In the genomic region with DNA sequence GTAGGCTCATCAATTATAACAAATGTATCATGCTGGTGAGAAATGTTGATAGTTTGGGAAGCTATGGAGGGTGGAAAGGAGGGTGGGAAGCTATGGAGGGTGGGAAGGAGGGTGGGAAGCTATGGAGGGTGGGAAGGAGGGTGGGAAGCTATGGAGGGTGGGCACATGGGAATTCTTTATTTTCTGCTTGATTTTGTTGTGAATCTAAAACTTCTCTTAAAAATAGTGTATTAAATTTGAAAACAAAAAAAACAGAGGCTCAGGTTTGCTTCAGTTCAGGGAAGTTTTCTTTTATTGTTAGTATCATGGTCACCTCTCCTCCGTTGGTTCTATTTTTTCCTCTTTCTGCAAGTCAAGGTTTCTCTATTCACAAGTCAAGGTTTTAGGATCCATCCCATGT, we compare ENCODE assay signal across 33 cellular contexts.
"Had no signal": no experiment of that assay in that cellular context is flagged by ENCODE, and none has a peak within 500 bp of the region (broad histone marks: within the 10 kb centered on the region; RNA-seq: fewer than 3 reads in every experiment).

No MANE protein-coding gene starts in this region.

- H3K27me3 ChIP-seq: adrenal gland, ascending aorta, body of pancreas, brain microvascular endothelial cell, breast epithelium, cardiac muscle cell had no signal

- H3K27ac ChIP-seq: adrenal gland, ascending aorta, body of pancreas, brain microvascular endothelial cell, breast epithelium, cardiac muscle cell had no signal

- ATAC-seq: activated naive CD4-positive, alpha-beta T cell treated with anti-CD3 and anti-CD28 coated beads, Interleukin-2, amount 50 U/mL, for 72 hours; activated naive CD8-positive, alpha-beta T cell treated with anti-CD3 and anti-CD28 coated beads, Interleukin-2, amount 50 U/mL, for 24 hours; activated T-cell treated with anti-CD3 and anti-CD28 coated beads, Interleukin-2, amount 50 U/mL, for 4 hours; activated T-cell treated with anti-CD3 and anti-CD28 coated beads, Interleukin-2, amount 50 U/mL, for 72 hours; activated T-helper 17 cell treated with anti-CD3 and anti-CD28 coated beads, Interleukin-2, amount 50 U/mL, for 72 hours; body of pancreas had no signal

- H3K4me1 ChIP-seq: adrenal gland, ascending aorta, body of pancreas, breast epithelium had no signal

- H3K36me3 ChIP-seq: adrenal gland, ascending aorta, brain microvascular endothelial cell, breast epithelium, cardiac muscle cell had no signal

- H3K4me3 ChIP-seq: adrenal gland, ascending aorta, body of pancreas, breast epithelium, cardiac muscle cell had no signal

- FAIRE-seq: astrocyte, bronchial epithelial cell had no signal

- DNase-seq: activated effector memory CD4-positive, alpha-beta T cell treated with anti-CD3 and anti-CD28 coated beads, Interleukin-2, amount 50 U/mL, for 16 hours; activated effector memory CD4-positive, alpha-beta T cell treated with Interleukin-2 at 50 U/mL for 16 hours; activated gamma-delta T cell; activated gamma-delta T cell treated with Interleukin-2 at 50 U/mL for 16 hours; activated naive CD4-positive, alpha-beta T cell; activated naive CD4-positive, alpha-beta T cell treated with anti-CD3 and anti-CD28 coated beads for 36 hours; activated naive CD4-positive, alpha-beta T cell treated with anti-CD3 and anti-CD28 coated beads, Interleukin-2, amount 10 ng/mL, durations not matched to agents 7 days and 5 days; activated naive CD4-positive, alpha-beta T cell treated with anti-CD3 and anti-CD28 coated beads, Interleukin-2, amount 50 U/mL, for 16 hours; activated naive CD4-positive, alpha-beta T cell treated with Interleukin-2 at 50 U/mL for 16 hours; activated naive CD8-positive, alpha-beta T cell treated with anti-CD3 and anti-CD28 coated beads for 36 hours; activated naive CD8-positive, alpha-beta T cell treated with anti-CD3 and anti-CD28 coated beads, Interleukin-2, amount 10 ng/mL, durations not matched to agents 7 days and 5 days; activated naive CD8-positive, alpha-beta T cell treated with anti-CD3 and anti-CD28 coated beads, Interleukin-2, amount 50 U/mL, for 24 hours; activated T-cell treated with anti-CD3 and anti-CD28 coated beads, Interleukin-2, amount 50 U/mL, for 24 hours; activated T-cell treated with anti-CD3 and anti-CD28 coated beads, Interleukin-2, amount 50 U/mL, for 4 hours; activated T-cell treated with anti-CD3 and anti-CD28 coated beads, Interleukin-2, amount 50 U/mL, for 48 hours; activated T-cell treated with anti-CD3 and anti-CD28 coated beads, Interleukin-2, amount 50 U/mL, for 72 hours; adrenal gland; amniotic stem cell; amygdala; anterior cingulate cortex; aorta; body of pancreas; brain microvascular endothelial cell; caudate nucleus; central memory CD4-positive, alpha-beta T cell; cerebellar nuclear complex had no signal

- H3K9me3 ChIP-seq: adrenal gland, ascending aorta, body of pancreas, breast epithelium had no signal
